ENCODE assay signal across 21 cellular contexts in the genomic region with DNA sequence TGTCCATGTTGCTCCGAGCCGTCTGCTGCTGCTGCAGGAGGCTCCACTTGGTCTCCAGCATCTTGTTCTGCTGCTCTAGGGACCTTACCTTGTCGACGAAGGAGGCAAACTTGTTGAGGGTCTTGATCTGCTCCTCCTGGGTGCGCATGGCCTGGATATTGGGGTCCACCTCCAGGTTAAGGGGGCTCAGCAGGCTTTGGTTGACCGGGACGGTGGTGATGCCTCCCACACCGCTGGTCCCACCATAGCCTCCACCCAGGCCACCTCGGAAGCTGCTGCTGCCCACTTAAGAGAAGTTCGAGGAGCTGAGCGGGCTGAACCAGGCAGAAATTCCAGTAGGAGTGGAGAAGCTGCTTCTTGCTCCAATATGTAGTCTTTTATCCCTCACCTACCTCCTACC.
"Had no signal": no experiment of that assay in that cellular context is flagged by ENCODE, and none has a peak within 500 bp of the region (broad histone marks: within the 10 kb centered on the region; RNA-seq: fewer than 3 reads in every experiment).

No MANE protein-coding gene starts in this region.

- H3K27me3 Mint-ChIP-seq: naive B cell had no signal

- H3K9me3 Mint-ChIP-seq: mesothelial cell of epicardium had no signal

- H3K36me3 Mint-ChIP-seq: immature natural killer cell, mesothelial cell of epicardium, naive B cell had no signal

- H3K4me3 ChIP-seq: coronary artery, dorsolateral prefrontal cortex, esophagus muscularis mucosa, gastroesophageal sphincter, heart left ventricle, hepatocyte, left lung, lower lobe of right lung, mucosa of descending colon had no signal

- H3K4me1 Mint-ChIP-seq: immature natural killer cell, naive B cell had no signal

- DNase-seq: dermis blood vessel endothelial cell; dorsolateral prefrontal cortex; effector CD4-positive, alpha-beta T cell; effector memory CD4-positive, alpha-beta T cell; foreskin keratinocyte; heart left ventricle; hypothalamus; immature natural killer cell; islet precursor cell; left cardiac atrium; left ventricle myocardium superior; mesenchymal stem cell; mucosa of descending colon; naive B cell had no signal

- ATAC-seq: foreskin keratinocyte, gastroesophageal sphincter, heart left ventricle, left cardiac atrium, left lung, left ventricle myocardium superior, lower lobe of right lung, mucosa of descending colon had no signal

- H2AFZ ChIP-seq: hepatocyte had no signal

- H3K36me3 ChIP-seq: esophagus muscularis mucosa, gastroesophageal sphincter, heart left ventricle, left lung, lower lobe of right lung had no signal

- H3K4me1 ChIP-seq: esophagus muscularis mucosa, foreskin keratinocyte, gastroesophageal sphincter, heart left ventricle, left lung, lower lobe of right lung had no signal

- H3K4me3 Mint-ChIP-seq: immature natural killer cell, mesothelial cell of epicardium, naive B cell had no signal

- H3K27ac Mint-ChIP-seq: immature natural killer cell, mesothelial cell of epicardium, naive B cell had no signal

- H3K79me2 ChIP-seq: hepatocyte had no signal

- H3K27me3 ChIP-seq: esophagus muscularis mucosa, foreskin keratinocyte, gastroesophageal sphincter, heart left ventricle, left lung had no signal

- H3K4me2 ChIP-seq: hepatocyte had no signal

- H3K9me3 ChIP-seq: esophagus muscularis mucosa, heart left ventricle, lower lobe of right lung, mucosa of descending colon had no signal

- H3K27ac ChIP-seq: coronary artery, dorsolateral prefrontal cortex, esophagus muscularis mucosa, foreskin keratinocyte, gastroesophageal sphincter, heart left ventricle, hepatocyte, left lung, lower lobe of right lung had no signal
